ENCODE assay signal across 15 cellular contexts in genomic region chr12:120737557-120738251, GRCh38. TPM values are rescaled to one million over a fixed set of nuclear protein-coding genes. Genes with fewer than 3 reads are reported as not detected.
DNase-seq lines count a peak whose midpoint lies in the region; ATAC-seq and TF ChIP-seq lines count a peak whose summit lies in the region.
"Had no signal": no experiment of that assay in that cellular context is flagged by ENCODE, and none has a peak within 500 bp of the region (broad histone marks: within the 10 kb centered on the region; RNA-seq: fewer than 3 reads in every experiment).

No MANE protein-coding gene starts in this region.

- no peak overlapping the region for H3K27ac ChIP-seq in A673 (ENCODE audit: low read depth, low read length, poor library complexity, severe bottlenecking)
- no peak overlapping the region for H3K27ac ChIP-seq in GM23338 (ENCODE audit: low read depth)
- no peak overlapping the region for H3K27ac ChIP-seq in tibial nerve
- H3K27ac ChIP-seq in esophagus squamous epithelium, result no peak overlapping the region
- H3K27ac ChIP-seq: GM23248, pancreas had no signal

- H2AFZ ChIP-seq in GM23338, result no peak overlapping the region
- H2AFZ ChIP-seq: GM23248 had no signal

- DNase-seq in A673 (ENCODE audit: low spot score) (peak; percentile 40), GM23338 (ENCODE audit: low spot score) (peak; percentile 68), astrocyte of the cerebellum (ENCODE audit: low read depth) (no peak), iPS-NIHi11 (ENCODE audit: low spot score) (peak; percentile 68), tibial nerve (ENCODE audit: low spot score in 2 of 2) (no peak), esophagus squamous epithelium (lab: John Stamatoyannopoulos, UW) (no peak), left lobe of liver (ENCODE audit: low spot score) (no peak)
- no peak for DNase-seq in activated CD4-positive, CD25-positive, alpha-beta regulatory T cell (lab: John Stamatoyannopoulos, UW)
- DNase-seq: CD8-positive, alpha-beta T cell; GM23248; NCI-H1048; stimulated activated CD4-positive, alpha-beta T cell treated with anti-CD3 and anti-CD28 coated beads, Interleukin-1b, Interleukin-23, amount 100 ng/mL, for 48 hours had no signal

- no peaks in the 10 kb centered on the region for H3K9me2 ChIP-seq in GM23338 (ENCODE audit: insufficient read depth)

- no peak overlapping the region for H3K4me2 ChIP-seq in GM23338

- TF ChIP-seq EP300 in tibial nerve (IDR thresholded peaks at IDR 0.05), result no peak

- no peak overlapping the region for H3K4me3 ChIP-seq in A673 (ENCODE audit: low read depth, low read length, poor library complexity, severe bottlenecking)
- no peak overlapping the region for H3K4me3 ChIP-seq in GM23338
- H3K4me3 ChIP-seq in astrocyte of the cerebellum (ENCODE audit: low read depth, low read length), result no peak overlapping the region
- H3K4me3 ChIP-seq in tibial nerve, result no peak overlapping the region
- H3K4me3 ChIP-seq in esophagus squamous epithelium, result no peak overlapping the region
- H3K4me3 ChIP-seq: GM23248, pancreas had no signal

- TF ChIP-seq CTCF in A673 (conservative IDR thresholded peaks at IDR 0.05; ENCODE audit: low read depth, low read length) (peak; percentile 38), GM23338 (conservative IDR thresholded peaks at IDR 0.05; ENCODE audit: low read depth in 2 of 2) (peak; percentile 50 to 71), astrocyte of the cerebellum (IDR thresholded peaks at IDR 0.05; ENCODE audit: low read depth, low read length, missing control alignments) (peak; percentile 46), tibial nerve (IDR thresholded peaks at IDR 0.05) (peak in 2 of 5 experiments; percentile 16 to 22), esophagus squamous epithelium (IDR thresholded peaks at IDR 0.05) (no peak)

- CTCF ChIA-PET in A673 (lab: Charles Lee), result interaction anchor here (0.6 kb wide), 1 partner anchor 234 kb away, joined by 4 read pairs; no protein-coding TSS in a partner anchor

- in situ Hi-C loops in astrocyte of the cerebellum (cut with HindIII; ENCODE audit: low sequenced_read_pairs), result no loop called here

- no peak overlapping the region for H3K4me3 Mint-ChIP-seq in GM23338
- H3K4me3 Mint-ChIP-seq: CD8-positive, alpha-beta T cell; stimulated activated memory B cell treated with anti-CD40 and anti-IgM and Interleukin-4, amounts not matched to agents 10 μg/mL and 1 μg/mL and 100 μg/mL, for 72 hours had no signal

- 75 to 80% methylated on average over 9 to 13 of the region's 25 CpGs for WGBS in tibial nerve, 2 donors
- 78% methylated on average over 5 of the region's 25 CpGs; no CpG with 5 or more reads in 1 of the 2 donors for WGBS in esophagus squamous epithelium, 2 donors

- no peaks in the 10 kb centered on the region for H4K20me1 ChIP-seq in GM23338 (replicated peaks; ENCODE audit: insufficient read depth)

- H3K27ac Mint-ChIP-seq in GM23338, result no peak overlapping the region
- H3K27ac Mint-ChIP-seq: CD8-positive, alpha-beta T cell; stimulated activated memory B cell treated with anti-CD40 and anti-IgM and Interleukin-4, amounts not matched to agents 10 μg/mL and 1 μg/mL and 100 μg/mL, for 72 hours had no signal

- H3F3A ChIP-seq in GM23338 (replicated peaks; ENCODE audit: low read depth), result no peaks in the 10 kb centered on the region

- H3K9me3 ChIP-seq in A673 (ENCODE audit: low read depth, low read length, poor library complexity, severe bottlenecking), result no peaks in the 10 kb centered on the region
- no peaks in the 10 kb centered on the region for H3K9me3 ChIP-seq in tibial nerve
- H3K9me3 ChIP-seq in esophagus squamous epithelium, result no peaks in the 10 kb centered on the region
- H3K9me3 ChIP-seq: pancreas had no signal

- TF ChIP-seq POLR2A in tibial nerve (IDR thresholded peaks at IDR 0.05), result no peak
- no peak for TF ChIP-seq POLR2A in esophagus squamous epithelium (IDR thresholded peaks at IDR 0.05)

- H3K4me1 Mint-ChIP-seq in GM23338, result no peaks in the 10 kb centered on the region
- H3K4me1 Mint-ChIP-seq: stimulated activated memory B cell treated with anti-CD40 and anti-IgM and Interleukin-4, amounts not matched to agents 10 μg/mL and 1 μg/mL and 100 μg/mL, for 72 hours had no signal

- H3K36me3 ChIP-seq in A673 (ENCODE audit: insufficient read depth, low read length, poor library complexity, severe bottlenecking) (no peaks in the 10 kb centered on the region), GM23338 (ENCODE audit: insufficient read depth) (no peaks in the 10 kb centered on the region), tibial nerve (peaks cover 0 to 56% (median 0%) of the 10 kb centered on the region in 3 donors), esophagus squamous epithelium (peaks cover 0 to 31% (median 0%) of the 10 kb centered on the region in 3 donors)

- H3K4me1 ChIP-seq in A673 (ENCODE audit: insufficient read depth, low read length, poor library complexity, severe bottlenecking), result no peaks in the 10 kb centered on the region
- no peaks in the 10 kb centered on the region for H3K4me1 ChIP-seq in GM23338 (ENCODE audit: insufficient read depth)
- H3K4me1 ChIP-seq in tibial nerve, result no peaks in the 10 kb centered on the region
- H3K4me1 ChIP-seq in esophagus squamous epithelium, result no peaks in the 10 kb centered on the region
- H3K4me1 ChIP-seq: pancreas had no signal

- H3K79me2 ChIP-seq in GM23338 (replicated peaks; ENCODE audit: insufficient read depth), result no peaks in the 10 kb centered on the region

- POLR2A ChIA-PET in A673 (lab: Charles Lee; ENCODE audit: low non-redundant PET), result no interaction called here

- no TSS peak for BruUV-seq in A673 (replicated peaks; lab: Mats Ljungman, UMichigan)

- no peaks in the 10 kb centered on the region for H3K27me3 ChIP-seq in A673 (replicated peaks; ENCODE audit: insufficient read depth, low read depth, low read length, poor library complexity)
- H3K27me3 ChIP-seq in GM23338 (ENCODE audit: insufficient read depth), result no peaks in the 10 kb centered on the region
- H3K27me3 ChIP-seq in tibial nerve, result no peaks in the 10 kb centered on the region
- no peaks in the 10 kb centered on the region for H3K27me3 ChIP-seq in esophagus squamous epithelium
- H3K27me3 ChIP-seq: pancreas had no signal

- intact Hi-C loops in A673 (cut with micrococcal nuclease; ENCODE audit: unreplicated experiment), result no loop called here
- intact Hi-C loops in esophagus squamous epithelium (cut with DNase I), result no loop called here

- H3K9me3 Mint-ChIP-seq in GM23338, result peaks cover 11% of the 10 kb centered on the region; the same call in 2 of the 3 replicates
- H3K9me3 Mint-ChIP-seq: CD8-positive, alpha-beta T cell; stimulated activated memory B cell treated with anti-CD40 and anti-IgM and Interleukin-4, amounts not matched to agents 10 μg/mL and 1 μg/mL and 100 μg/mL, for 72 hours had no signal

- peak; percentile 91 for ATAC-seq in GM23338
- no peak for ATAC-seq in left lobe of liver
- ATAC-seq: CD8-positive, alpha-beta T cell; pancreas; Right ventricle myocardium inferior; stimulated activated memory B cell treated with anti-CD40 and anti-IgM and Interleukin-4, amounts not matched to agents 10 μg/mL and 1 μg/mL and 100 μg/mL, for 72 hours had no signal

- peaks cover 11% of the 10 kb centered on the region for H3K36me3 Mint-ChIP-seq in GM23338 (ENCODE audit: low read depth)

- H3K27me3 Mint-ChIP-seq in GM23338 (ENCODE audit: insufficient read depth, low read depth, poor library complexity), result peaks cover 4% of the 10 kb centered on the region
- H3K27me3 Mint-ChIP-seq: stimulated activated memory B cell treated with anti-CD40 and anti-IgM and Interleukin-4, amounts not matched to agents 10 μg/mL and 1 μg/mL and 100 μg/mL, for 72 hours had no signal

TF ChIP-seq in GM23338, 12 proteins besides CTCF, POLR2A, EP300 and RAD21 (continues in another document):
- TF ChIP-seq EZH2 (IDR thresholded peaks at IDR 0.05; ENCODE audit: low read depth, unreplicated experiment), result no peak
- TF ChIP-seq CREB1 (CRISPR knock-in tag; IDR thresholded peaks at IDR 0.05; ENCODE audit: low read depth), result no peak
- TF ChIP-seq NANOG (IDR thresholded peaks at IDR 0.05; ENCODE audit: borderline replicate concordance), result no peak
- TF ChIP-seq ETS1 (IDR thresholded peaks at IDR 0.05), result no peak

RNA-seq across cellular contexts. Expression of gene ACADS, which starts 12.1 kb away (rescaled TPM):
- total RNA-seq in A673 (2021) (3.4 and 5.7 TPM in 2 replicates), tibial nerve (10 to 100 TPM; 24.7 to 53.4 (median 34.3) TPM), esophagus squamous epithelium (10 to 100 TPM; 11.3 to 30.9 (median 19.6) TPM), left lobe of liver (198 TPM)
- 5.7 and 7.7 TPM in 2 replicates for total RNA-seq in GM23338 (2014; rRNA removed; shearing (Covaris generic))
- 3.1 and 4.2 TPM in 2 replicates for polyA plus RNA-seq in GM23338 (2016; fragmentation: Nextera tagmentation; extraction: Ambion mirVana)

RNA-seq across cellular contexts. Expression of gene UNC119B, which starts 27.4 kb away (rescaled TPM):
- total RNA-seq in A673 (2021), result 48.0 and 50.4 TPM in 2 replicates
- total RNA-seq in GM23338 (2014; rRNA removed; shearing (Covaris generic)), result 48.2 and 51.3 TPM in 2 replicates
- 9.9 and 11.7 TPM in 2 replicates for polyA plus RNA-seq in GM23338 (2016; fragmentation: Nextera tagmentation; extraction: Ambion mirVana)
- total RNA-seq in tibial nerve, result 10 to 100 TPM; 20.4 to 27.1 (median 22.1) TPM
- total RNA-seq in esophagus squamous epithelium, result 10 to 100 TPM in 3 of 4 donors, 1 to 10 TPM in 1; 6.4 to 23.3 (median 12.4) TPM
- 10.7 TPM for total RNA-seq in left lobe of liver

RNA-seq across cellular contexts. Expression of gene MLEC, which starts 50.8 kb away (rescaled TPM):
- total RNA-seq in A673 (2021) (145 and 176 TPM in 2 replicates), tibial nerve (10 to 100 TPM; 42.6 to 67.8 (median 58.6) TPM), esophagus squamous epithelium (10 to 100 TPM; 20.7 to 48.9 (median 34.3) TPM), left lobe of liver (194 TPM)
- 217 and 225 TPM in 2 replicates for total RNA-seq in GM23338 (2014; rRNA removed; shearing (Covaris generic))
- polyA plus RNA-seq in GM23338 (2016; fragmentation: Nextera tagmentation; extraction: Ambion mirVana), result 257 and 264 TPM in 2 replicates

Comparison
In these comparisons a context has a peak if more than half of its experiments do, and no peak if none do; other contexts are left out.
1. DNase-seq: peak in A673 (single experiment), GM23338 (single experiment) and iPS-NIHi11 (single experiment); none in astrocyte of the cerebellum (single experiment), activated CD4-positive, CD25-positive, alpha-beta regulatory T cell (0 of 4), tibial nerve (0 of 2), esophagus squamous epithelium (single experiment) and left lobe of liver (single experiment).
2. CTCF ChIP-seq: peak in A673 (single experiment), GM23338 (2 of 2) and astrocyte of the cerebellum (single experiment); none in esophagus squamous epithelium (0 of 6).